In genomic region chr22:50530280-50530856, GRCh38 we compare ENCODE assay signal across 8 cellular contexts. TPM values are rescaled to one million over a fixed set of nuclear protein-coding genes. Genes with fewer than 3 reads are reported as not detected.
DNase-seq lines count a peak whose midpoint lies in the region; ATAC-seq and TF ChIP-seq lines count a peak whose summit lies in the region.

No MANE protein-coding gene starts in this region.

- 0% methylated on average over 35 to 36 of the region's 58 CpGs for WGBS in lower leg skin, 2 donors

- H3K27me3 ChIP-seq in RWPE2 (ENCODE audit: insufficient read depth, poor library complexity, severe bottlenecking) (no peaks in the 10 kb centered on the region), colonic mucosa (no peaks in the 10 kb centered on the region), subcutaneous abdominal adipose tissue (ENCODE audit: control insufficient read depth in 5 of 5, insufficient read depth in 4 of 5, low read length in 5 of 5) (no peaks in the 10 kb centered on the region)

- ATAC-seq in RWPE2 (ENCODE audit: low read depth) (peak; percentile 35), GM21447 (IDR thresholded peaks at IDR 0.05; ENCODE audit: unreplicated experiment) (no peak)

- no peaks in the 10 kb centered on the region for H3K36me3 ChIP-seq in RWPE2 (ENCODE audit: low read depth)
- H3K36me3 ChIP-seq in colonic mucosa, result no peaks in the 10 kb centered on the region
- H3K36me3 ChIP-seq in subcutaneous abdominal adipose tissue (ENCODE audit: control insufficient read depth in 5 of 5, insufficient read depth in 5 of 5, low read length in 5 of 5), result no peaks in the 10 kb centered on the region

- TF ChIP-seq CTCF in HFF-Myc (IDR thresholded peaks at IDR 0.05; ENCODE audit: low read depth, low read length, missing control alignments) (no peak), RWPE2 (IDR thresholded peaks at IDR 0.05; ENCODE audit: poor library complexity, severe bottlenecking) (no peak), colonic mucosa (IDR thresholded peaks at IDR 0.05) (no peak), lower leg skin (IDR thresholded peaks at IDR 0.05) (peak in 1 of 3 donors; percentile 18)

- H3K4me1 ChIP-seq in RWPE2 (ENCODE audit: insufficient read depth, poor library complexity, severe bottlenecking), result no peaks in the 10 kb centered on the region
- peaks cover 6% of the 10 kb centered on the region for H3K4me1 ChIP-seq in colonic mucosa
- H3K4me1 ChIP-seq in subcutaneous abdominal adipose tissue (ENCODE audit: control insufficient read depth in 5 of 5, insufficient read depth in 5 of 5, low read length in 5 of 5), result peaks cover 7 to 77% (median 44%) of the 10 kb centered on the region in 5 donors

- H3K9ac ChIP-seq in colonic mucosa (ENCODE audit: low read depth in 2 of 2, low read length in 2 of 2) (peak overlapping the region; percentile 95 to 98), subcutaneous abdominal adipose tissue (ENCODE audit: low read length in 5 of 5) (peak overlapping the region in 4 of 5 donors; percentile 81 to 96 (median 92))

- no peaks in the 10 kb centered on the region for H3K9me3 ChIP-seq in RWPE2 (ENCODE audit: severe bottlenecking)
- no peaks in the 10 kb centered on the region for H3K9me3 ChIP-seq in colonic mucosa
- H3K9me3 ChIP-seq in subcutaneous abdominal adipose tissue (ENCODE audit: control insufficient read depth in 5 of 5, low read length in 5 of 5), result no peaks in the 10 kb centered on the region

- H3K4me3 ChIP-seq in HFF-Myc (replicated peaks; ENCODE audit: low read depth, low read length) (peak overlapping the region; percentile 43), RWPE2 (ENCODE audit: severe bottlenecking) (peak overlapping the region; percentile 67), colonic mucosa (peak overlapping the region; percentile 55), lower leg skin (ENCODE audit: low read depth, poor library complexity, severe bottlenecking) (peak overlapping the region; percentile 61), subcutaneous abdominal adipose tissue (ENCODE audit: low read depth in 1 of 5, low read length in 5 of 5) (peak overlapping the region in 4 of 5 donors; percentile 71 to 85 (median 74))

- H3K27ac ChIP-seq in RWPE2 (ENCODE audit: poor library complexity, severe bottlenecking), result peak overlapping the region; percentile 81
- peak overlapping the region; percentile 100 for H3K27ac ChIP-seq in colonic mucosa
- peak overlapping the region; percentile 95 for H3K27ac ChIP-seq in subcutaneous abdominal adipose tissue (ENCODE audit: low read depth, low read length)

- TF ChIP-seq POLR2A in lower leg skin (IDR thresholded peaks at IDR 0.05), result peak in 1 of 2 donors; percentile 2

- DNase-seq in ELR (ENCODE audit: low read depth) (peak; percentile 61), HFF-Myc (ENCODE audit: extremely low read depth, low read depth) (no peak), RWPE2 (ENCODE audit: low spot score) (peak; percentile 83), colonic mucosa (peak; percentile 89), lower leg skin (ENCODE audit: low spot score in 2 of 2) (peak; percentile 77 to 97), DMS79 treated with DMSO at 0.1 percent for 48 hours (lab: John Stamatoyannopoulos, UW) (no peak)

- intact Hi-C loops in colonic mucosa (cut with DNase I), result no loop called here
- intact Hi-C loops in lower leg skin (cut with DNase I; ENCODE audit: low total_unique reads), result no loop called here

RNA-seq across cellular contexts. Expression of gene TYMP, which starts 0.6 kb away (rescaled TPM):
- total RNA-seq in colonic mucosa, result 10 to 100 TPM; 22.6 to 28.0 TPM
- total RNA-seq in lower leg skin, result 10 to 100 TPM; 23.6 to 63.3 (median 33.5) TPM

RNA-seq across cellular contexts. Expression of gene SCO2, which starts 5.0 kb away (rescaled TPM):
- total RNA-seq in colonic mucosa (1 to 10 TPM; 1.8 to 5.8 TPM), lower leg skin (1 to 10 TPM; 1.5 to 9.4 (median 4.4) TPM)

RNA-seq across cellular contexts. Expression of gene KLHDC7B, which starts 15.3 kb away (rescaled TPM):
- total RNA-seq in colonic mucosa (under 1 TPM; 0.07 to 0.16 TPM), lower leg skin (under 1 TPM in 2 of 4 donors, not detected in 2; 0.07 to 0.10 TPM)

RNA-seq across cellular contexts. Expression of gene NCAPH2, which starts 22.3 kb away (rescaled TPM):
- total RNA-seq in colonic mucosa (10 to 100 TPM; 27.4 to 71.5 TPM), lower leg skin (10 to 100 TPM; 40.7 to 54.3 (median 41.5) TPM)

RNA-seq across cellular contexts. Expression of gene LMF2, which starts 22.9 kb away (rescaled TPM):
- 10 to 100 TPM; 51.1 to 60.0 TPM for total RNA-seq in colonic mucosa
- total RNA-seq in lower leg skin, result 10 to 100 TPM; 34.8 to 47.2 (median 38.8) TPM

Comparison
In these comparisons a context has a peak if more than half of its experiments do, and no peak if none do; other contexts are left out.
1. DNase-seq: peak in ELR (single experiment), RWPE2 (single experiment), colonic mucosa (single experiment) and lower leg skin (2 of 2); none in HFF-Myc (single experiment) and DMS79 treated with DMSO at 0.1 percent for 48 hours (single experiment).
2. Peak in every context shown above with its lines, with median percentiles within 50 percentile points of each other: H3K4me3 ChIP-seq and H3K27ac ChIP-seq.